In genomic region chr3:36678216-36679013, GRCh38 we compare ENCODE assay signal across 17 cellular contexts.
DNase-seq lines count a peak whose midpoint lies in the region; ATAC-seq, FAIRE-seq and TF ChIP-seq lines count a peak whose summit lies in the region.
"Had no signal": no experiment of that assay in that cellular context is flagged by ENCODE, and none has a peak within 500 bp of the region (broad histone marks: within the 10 kb centered on the region; RNA-seq: fewer than 3 reads in every experiment).

No MANE protein-coding gene starts in this region.

- no peaks in the 10 kb centered on the region; the same call in 1 of the 2 replicates for H3K36me3 ChIP-seq in GM23248 (ENCODE audit: low read depth)
- no peaks in the 10 kb centered on the region; the same call in 1 of the 2 replicates for H3K36me3 ChIP-seq in PC-9 (ENCODE audit: low read depth)
- H3K36me3 ChIP-seq in Peyer's patch = no peaks in the 10 kb centered on the region
- no peaks in the 10 kb centered on the region for H3K36me3 ChIP-seq in naive thymus-derived CD4-positive, alpha-beta T cell (ENCODE audit: control insufficient read depth in 2 of 3, insufficient read depth in 3 of 3, low read length in 3 of 3)
- H3K36me3 ChIP-seq: pancreas, SJCRH30 had no signal

- H3K4me1 ChIP-seq in GM23248 (ENCODE audit: insufficient read depth) = peaks cover 33% of the 10 kb centered on the region
- peaks cover 33% of the 10 kb centered on the region for H3K4me1 ChIP-seq in PC-9 (replicated peaks; ENCODE audit: insufficient read depth)
- H3K4me1 ChIP-seq in Peyer's patch = no peaks in the 10 kb centered on the region
- no peaks in the 10 kb centered on the region for H3K4me1 ChIP-seq in naive thymus-derived CD4-positive, alpha-beta T cell (ENCODE audit: control insufficient read depth in 2 of 2, insufficient read depth in 2 of 2, low read length in 2 of 2)
- H3K4me1 ChIP-seq: pancreas, SJCRH30 had no signal

- 5 to 7% methylated on average over 2 of the region's 2 CpGs for WGBS in GM23248 (ENCODE audit: low coverage in 1 of 2, low lambda C conversion rate in 2 of 2, missing lambda C conversion rate in 2 of 2), 2 experiments

- no peak for FAIRE-seq in urothelium cell line (lab: Jason Lieb, UNC)
- FAIRE-seq: pancreas had no signal

- H3K9me3 Mint-ChIP-seq in osteocyte (ENCODE audit: unreplicated experiment) = peaks cover 28% of the 10 kb centered on the region
- peaks cover 8 to 53% (median 29%) of the 10 kb centered on the region in 11 donors for H3K9me3 Mint-ChIP-seq in naive thymus-derived CD4-positive, alpha-beta T cell

- H3K27ac ChIP-seq in GM23248 (peak overlapping the region; percentile 97), PC-9 (peak overlapping the region; percentile 98), Peyer's patch (no peak overlapping the region)
- no peak overlapping the region for H3K27ac ChIP-seq in naive thymus-derived CD4-positive, alpha-beta T cell (ENCODE audit: low read depth, low read length)
- H3K27ac ChIP-seq: pancreas, SJCRH30, skin epidermis had no signal

- no TSS peak for BruUV-seq in PC-9 (replicated peaks; lab: Mats Ljungman, UMichigan)

- no peak overlapping the region for H3K4me3 Mint-ChIP-seq in osteocyte (ENCODE audit: unreplicated experiment)
- H3K4me3 Mint-ChIP-seq in naive thymus-derived CD4-positive, alpha-beta T cell = no peak overlapping the region
- H3K4me3 Mint-ChIP-seq: activated naive CD4-positive, alpha-beta T cell treated with anti-CD3 and anti-CD28 coated beads, Interleukin-2, amount 50 U/mL, for 24 hours; CD14-positive monocyte had no signal

- POLR2A ChIA-PET in PC-9 (lab: Charles Lee; ENCODE audit: unreplicated experiment) = interaction anchor here (0.7 kb wide), 1 partner anchor 292 kb away, joined by 4 read pairs; no protein-coding TSS in a partner anchor
- POLR2A ChIA-PET in naive thymus-derived CD4-positive, alpha-beta T cell (lab: Charles Lee) = no interaction called here

- H3K79me2 ChIP-seq in GM23248 (ENCODE audit: insufficient read depth) (no peaks in the 10 kb centered on the region), PC-9 (ENCODE audit: low read depth) (no peaks in the 10 kb centered on the region)

- H3K27me3 ChIP-seq in GM23248 (replicated peaks; ENCODE audit: insufficient read depth) (no peaks in the 10 kb centered on the region), PC-9 (ENCODE audit: insufficient read depth, low read depth) (no peaks in the 10 kb centered on the region), Peyer's patch (no peaks in the 10 kb centered on the region)
- peaks cover 0 to 4% of the 10 kb centered on the region in 2 donors for H3K27me3 ChIP-seq in naive thymus-derived CD4-positive, alpha-beta T cell (ENCODE audit: control insufficient read depth in 2 of 2, insufficient read depth in 2 of 2, low read length in 2 of 2)
- H3K27me3 ChIP-seq: pancreas, SJCRH30 had no signal

- peaks cover 10% of the 10 kb centered on the region for H3K36me3 Mint-ChIP-seq in osteocyte (ENCODE audit: unreplicated experiment)
- peaks cover 0 to 9% (median 9%) of the 10 kb centered on the region in 5 donors for H3K36me3 Mint-ChIP-seq in naive thymus-derived CD4-positive, alpha-beta T cell
- H3K36me3 Mint-ChIP-seq: CD14-positive monocyte had no signal

- H4K20me1 ChIP-seq in GM23248 (ENCODE audit: insufficient read depth) = no peaks in the 10 kb centered on the region
- H4K20me1 ChIP-seq in PC-9 (ENCODE audit: insufficient read depth) = no peaks in the 10 kb centered on the region

- CTCF ChIA-PET in PC-9 (lab: Charles Lee) = no interaction called here
- CTCF ChIA-PET in naive thymus-derived CD4-positive, alpha-beta T cell (lab: Charles Lee) = no interaction called here

- H2AFZ ChIP-seq in GM23248 (no peak overlapping the region), PC-9 (no peak overlapping the region)

- H3K9me3 ChIP-seq in GM23248 (ENCODE audit: low read depth) (no peaks in the 10 kb centered on the region), PC-9 (ENCODE audit: insufficient read depth, low read depth) (peaks cover 37% of the 10 kb centered on the region), Peyer's patch (peaks cover 0 to 5% (median 0%) of the 10 kb centered on the region in 4 donors)
- peaks cover 0 to 13% (median 0%) of the 10 kb centered on the region in 3 experiments for H3K9me3 ChIP-seq in naive thymus-derived CD4-positive, alpha-beta T cell (ENCODE audit: control insufficient read depth in 2 of 3, low read length in 3 of 3)
- H3K9me3 ChIP-seq: pancreas, SJCRH30 had no signal

- H3K4me3 ChIP-seq in GM23248 (peak overlapping the region; percentile 5; the same call in 1 of the 2 replicates), PC-9 (no peak overlapping the region), epithelial cell of esophagus (ENCODE audit: low read length) (no peak overlapping the region), Peyer's patch (no peak overlapping the region)
- no peak overlapping the region for H3K4me3 ChIP-seq in naive thymus-derived CD4-positive, alpha-beta T cell (ENCODE audit: low read length)
- H3K4me3 ChIP-seq: pancreas, SJCRH30, skin epidermis had no signal

- peak overlapping the region; percentile 44 for H3K4me2 ChIP-seq in GM23248 (ENCODE audit: unreplicated experiment)
- peak overlapping the region; percentile 59 for H3K4me2 ChIP-seq in PC-9

- intact Hi-C loops in PC-9 (cut with micrococcal nuclease; ENCODE audit: unreplicated experiment) = no loop called here
- intact Hi-C loops in naive thymus-derived CD4-positive, alpha-beta T cell (cut with micrococcal nuclease) = no loop called here

- DNase-seq in GM23248 (peak; percentile 71), PC-9 (no peak), epithelial cell of esophagus (ENCODE audit: low read depth) (peak; percentile 75), osteocyte (ENCODE audit: extremely low spot score, unreplicated experiment) (no peak), Peyer's patch (no peak), urothelium cell line (ENCODE audit: low spot score) (no peak)
- no peak for DNase-seq in naive thymus-derived CD4-positive, alpha-beta T cell
- DNase-seq: activated CD4-positive, alpha-beta T cell treated with anti-CD3 and anti-CD28 coated beads, Interleukin-2, amount 50 U/mL, for 1 hour; MM.1S; NCI-H1694 treated with DMSO at 0.1 percent for 48 hours; NCI-H345; pancreas; SJCRH30 had no signal

- no peaks in the 10 kb centered on the region for H3K9me2 ChIP-seq in GM23248 (ENCODE audit: insufficient read depth)
- no peaks in the 10 kb centered on the region for H3K9me2 ChIP-seq in PC-9 (ENCODE audit: insufficient read depth)

- peaks cover 36% of the 10 kb centered on the region for H3F3A ChIP-seq in GM23248 (ENCODE audit: insufficient read depth)
- peaks cover 24% of the 10 kb centered on the region for H3F3A ChIP-seq in PC-9 (ENCODE audit: insufficient read depth, low read depth)

- peak overlapping the region; percentile 94 for H3K27ac Mint-ChIP-seq in osteocyte (ENCODE audit: unreplicated experiment)
- H3K27ac Mint-ChIP-seq in naive thymus-derived CD4-positive, alpha-beta T cell = no peak overlapping the region
- H3K27ac Mint-ChIP-seq: activated naive CD4-positive, alpha-beta T cell treated with anti-CD3 and anti-CD28 coated beads, Interleukin-2, amount 50 U/mL, for 24 hours; CD14-positive monocyte had no signal

- H3K4me1 Mint-ChIP-seq in osteocyte (ENCODE audit: unreplicated experiment) = peaks cover 28% of the 10 kb centered on the region
- H3K4me1 Mint-ChIP-seq in naive thymus-derived CD4-positive, alpha-beta T cell = no peaks in the 10 kb centered on the region
- H3K4me1 Mint-ChIP-seq: activated naive CD4-positive, alpha-beta T cell treated with anti-CD3 and anti-CD28 coated beads, Interleukin-2, amount 50 U/mL, for 24 hours; CD14-positive monocyte had no signal

- H3K27me3 Mint-ChIP-seq in osteocyte (ENCODE audit: unreplicated experiment) = no peaks in the 10 kb centered on the region
- peaks cover 1 to 18% (median 5%) of the 10 kb centered on the region in 5 donors for H3K27me3 Mint-ChIP-seq in naive thymus-derived CD4-positive, alpha-beta T cell

- peak overlapping the region; percentile 73 for H3K9ac ChIP-seq in GM23248

- no peak for TF ChIP-seq POLR2A in Peyer's patch (IDR thresholded peaks at IDR 0.05)

- TF ChIP-seq CTCF in PC-9 (conservative IDR thresholded peaks at IDR 0.05) = no peak
- no peak for TF ChIP-seq CTCF in epithelial cell of esophagus (IDR thresholded peaks at IDR 0.05; ENCODE audit: insufficient read depth, low read depth, low read length, missing control alignments)
- TF ChIP-seq CTCF in osteocyte (IDR thresholded peaks at IDR 0.05) = no peak
- TF ChIP-seq CTCF in Peyer's patch (IDR thresholded peaks at IDR 0.05) = no peak

- in situ Hi-C loops in GM23248 (cut with MboI) = no loop called here

- no peak for ATAC-seq in HG03175 (IDR thresholded peaks at IDR 0.05; ENCODE audit: unreplicated experiment)
- ATAC-seq in naive thymus-derived CD4-positive, alpha-beta T cell = no peak
- ATAC-seq: pancreas had no signal

Comparison
In these comparisons a context has a peak if more than half of its experiments do, and no peak if none do; other contexts are left out.
1. DNase-seq: peak in GM23248 (single experiment) and epithelial cell of esophagus (single experiment); none in PC-9 (0 of 2), osteocyte (single experiment), Peyer's patch (0 of 3), naive thymus-derived CD4-positive, alpha-beta T cell (0 of 9) and urothelium cell line (single experiment).
2. H3K27ac ChIP-seq: peak in GM23248 (single experiment) and PC-9 (single experiment); none in Peyer's patch (0 of 4) and naive thymus-derived CD4-positive, alpha-beta T cell (single experiment).